Comparison of ENCODE assay signal across 8 cellular contexts in the genomic region with DNA sequence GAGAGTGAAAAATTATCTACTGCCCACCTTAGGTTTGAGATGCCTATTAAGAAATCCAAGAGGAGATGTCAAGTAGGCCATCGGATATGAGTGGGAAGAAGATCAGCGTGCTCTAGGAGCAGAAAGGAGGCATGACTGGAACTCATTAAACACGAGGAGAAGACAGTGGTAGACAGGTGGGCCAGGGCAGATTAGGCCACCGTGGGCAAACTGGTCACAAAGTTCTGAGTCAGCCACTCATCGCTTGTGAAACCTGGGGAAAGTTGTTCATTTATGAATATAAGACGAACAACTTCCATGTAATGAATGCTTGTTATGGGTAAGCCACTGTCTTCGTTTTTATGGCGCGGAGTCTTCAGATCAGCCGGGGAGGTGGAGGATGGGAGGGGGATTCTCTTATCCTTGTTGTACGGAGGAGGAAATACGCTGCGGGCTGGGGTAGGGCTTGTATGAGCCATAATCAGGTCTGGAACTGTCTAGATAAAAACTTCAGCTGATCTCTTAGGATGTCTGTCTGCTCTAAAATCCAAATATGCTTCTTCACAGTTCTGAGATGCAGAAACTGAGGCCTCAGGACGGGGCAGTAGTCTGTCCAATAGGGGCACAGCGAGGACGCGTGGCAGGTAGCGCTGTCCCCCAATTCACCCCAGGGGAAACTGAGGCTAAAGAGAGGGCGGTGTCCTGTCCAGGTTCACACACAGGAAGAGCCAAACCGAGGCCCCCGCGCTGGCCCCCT. TPM values are rescaled to one million over a fixed set of nuclear protein-coding genes. Genes with fewer than 3 reads are reported as not detected.
A peak's percentile ranks its signal among the peaks of the same experiment; 100 is the strongest.
DNase-seq lines count a peak whose midpoint lies in the region; ATAC-seq and TF ChIP-seq lines count a peak whose summit lies in the region.

No MANE protein-coding gene starts in this region.

- H3K9me2 ChIP-seq in GM23248 (ENCODE audit: insufficient read depth), result no peaks in the 10 kb centered on the region

- H3K27ac Mint-ChIP-seq in endothelial cell (ENCODE audit: unreplicated experiment) (peak overlapping the region; percentile 92), osteocyte (ENCODE audit: unreplicated experiment) (peak overlapping the region; percentile 97)

- H3K27me3 ChIP-seq in GM23248 (replicated peaks; ENCODE audit: insufficient read depth) (no peaks in the 10 kb centered on the region), Peyer's patch (no peaks in the 10 kb centered on the region)

- no peaks in the 10 kb centered on the region for H3K9me3 ChIP-seq in GM23248 (ENCODE audit: low read depth)
- H3K9me3 ChIP-seq in Peyer's patch, result no peaks in the 10 kb centered on the region

- no peaks in the 10 kb centered on the region for H3F3A ChIP-seq in GM23248 (ENCODE audit: insufficient read depth)

- whole genome bisulfite sequencing in GM23248 (ENCODE audit: low coverage in 1 of 2, low lambda C conversion rate in 2 of 2, missing lambda C conversion rate in 2 of 2), 2 experiments, result 26 to 32% methylated on average over 20 to 22 of the region's 22 CpGs

- H3K36me3 ChIP-seq in GM23248 (ENCODE audit: low read depth) (no peaks in the 10 kb centered on the region), Peyer's patch (no peaks in the 10 kb centered on the region)

- TF ChIP-seq CTCF in Peyer's patch (IDR thresholded peaks at IDR 0.05) (no peak), endothelial cell (IDR thresholded peaks at IDR 0.05; ENCODE audit: unreplicated experiment) (no peak), osteocyte (IDR thresholded peaks at IDR 0.05) (no peak), omental fat pad (IDR thresholded peaks at IDR 0.05) (no peak)

- H3K4me1 ChIP-seq in GM23248 (ENCODE audit: insufficient read depth) (no peaks in the 10 kb centered on the region; the same call in 1 of the 2 replicates), Peyer's patch (peaks cover 0 to 23% (median 2%) of the 10 kb centered on the region in 4 donors)

- intact Hi-C loops in posterior cingulate gyrus (cut with DNase I), result loop anchor here (1.0 kb wide), 1 partner anchor 19 kb away; the partner anchor contains the start of gene ZNF787

- H3K9me3 Mint-ChIP-seq in endothelial cell (ENCODE audit: unreplicated experiment) (no peaks in the 10 kb centered on the region), osteocyte (ENCODE audit: unreplicated experiment) (no peaks in the 10 kb centered on the region)

- peak overlapping the region; percentile 87 for H3K9ac ChIP-seq in GM23248

- H3K36me3 Mint-ChIP-seq in endothelial cell (ENCODE audit: low read depth, unreplicated experiment) (peaks cover 6% of the 10 kb centered on the region), osteocyte (ENCODE audit: unreplicated experiment) (peaks cover 2% of the 10 kb centered on the region)

- no peaks in the 10 kb centered on the region for H4K20me1 ChIP-seq in GM23248 (ENCODE audit: insufficient read depth)

- ATAC-seq in HG02884 (IDR thresholded peaks at IDR 0.05; ENCODE audit: unreplicated experiment) (no peak), omental fat pad (ENCODE audit: low FRiP score) (no peak)

- peak; percentile 45 for DNase-seq in GM23248
- no peak for DNase-seq in Peyer's patch
- DNase-seq in endothelial cell (ENCODE audit: low spot score), result no peak
- no peak for DNase-seq in osteocyte (ENCODE audit: extremely low spot score, unreplicated experiment)
- DNase-seq in G401 (ENCODE audit: low spot score), result no peak
- no peak for DNase-seq in posterior cingulate gyrus
- DNase-seq in omental fat pad (ENCODE audit: low spot score), result no peak

- in situ Hi-C loops in GM23248 (cut with MboI) (no loop called here), G401 (cut with HindIII; ENCODE audit: low sequenced_read_pairs) (no loop called here)

- H3K27ac ChIP-seq in GM23248 (peak overlapping the region; percentile 83), Peyer's patch (peak overlapping the region; percentile 67 to 86 (median 83))

- H3K27me3 Mint-ChIP-seq in endothelial cell (ENCODE audit: unreplicated experiment) (peaks cover 11% of the 10 kb centered on the region), osteocyte (ENCODE audit: unreplicated experiment) (no peaks in the 10 kb centered on the region)

- H3K4me2 ChIP-seq in GM23248 (ENCODE audit: unreplicated experiment), result peak overlapping the region; percentile 95

- H3K79me2 ChIP-seq in GM23248 (ENCODE audit: insufficient read depth), result peaks cover 34% of the 10 kb centered on the region

- H3K4me3 ChIP-seq in GM23248 (peak overlapping the region; percentile 81), Peyer's patch (peak overlapping the region; percentile 50 to 71 (median 62))

- peak overlapping the region; percentile 96 for H2AFZ ChIP-seq in GM23248

- peak overlapping the region; percentile 86 for H3K4me3 Mint-ChIP-seq in endothelial cell (ENCODE audit: unreplicated experiment)
- peak overlapping the region; percentile 86 for H3K4me3 Mint-ChIP-seq in osteocyte (ENCODE audit: unreplicated experiment)

- TF ChIP-seq POLR2A in Peyer's patch (IDR thresholded peaks at IDR 0.05), result no peak

- H3K4me1 Mint-ChIP-seq in endothelial cell (ENCODE audit: unreplicated experiment) (peaks cover 15% of the 10 kb centered on the region), osteocyte (ENCODE audit: unreplicated experiment) (peaks cover 23% of the 10 kb centered on the region)

RNA-seq across cellular contexts. Expression of gene ZNF444, which starts 1.1 kb away (rescaled TPM):
- 21.8 and 25.3 TPM in 2 replicates for total RNA-seq in GM23248 (2014; rRNA removed; shearing (Covaris generic))
- 7.7 and 9.6 TPM in 2 replicates for polyA plus RNA-seq in GM23248 (2016; fragmentation: Nextera tagmentation; extraction: Ambion mirVana)
- total RNA-seq in Peyer's patch (10 to 100 TPM; 22.1 to 49.9 (median 33.2) TPM), endothelial cell (ENCODE audit: unreplicated experiment) (40.8 TPM), osteocyte (41.6 and 47.9 TPM in 2 replicates), omental fat pad (10 to 100 TPM; 10.4 to 14.2 (median 13.1) TPM)
- 30.2 and 36.6 TPM in 2 replicates for total RNA-seq in G401 (2014; rRNA removed; shearing (Covaris generic))

RNA-seq across cellular contexts. Expression of gene ZNF787, which starts 18.9 kb away (rescaled TPM):
- total RNA-seq in GM23248 (2014; rRNA removed; shearing (Covaris generic)), result 19.5 and 21.4 TPM in 2 replicates
- 1.5 and 1.7 TPM in 2 replicates for polyA plus RNA-seq in GM23248 (2016; fragmentation: Nextera tagmentation; extraction: Ambion mirVana)
- 10 to 100 TPM; 19.0 to 42.1 (median 26.9) TPM for total RNA-seq in Peyer's patch
- 31.2 TPM for total RNA-seq in endothelial cell (ENCODE audit: unreplicated experiment)
- 27.8 and 31.4 TPM in 2 replicates for total RNA-seq in osteocyte
- 55.8 and 56.1 TPM in 2 replicates for total RNA-seq in G401 (2014; rRNA removed; shearing (Covaris generic))
- total RNA-seq in omental fat pad, result 10 to 100 TPM; 10.9 to 18.6 (median 12.0) TPM

RNA-seq across cellular contexts. Expression of gene GALP, which starts 35.8 kb away (rescaled TPM):
- not detected in 2 replicates for total RNA-seq in GM23248 (2014; rRNA removed; shearing (Covaris generic))
- not detected in 2 replicates for polyA plus RNA-seq in GM23248 (2016; fragmentation: Nextera tagmentation; extraction: Ambion mirVana)
- total RNA-seq in Peyer's patch (not detected), endothelial cell (ENCODE audit: unreplicated experiment) (not detected), osteocyte (not detected in 2 replicates), omental fat pad (not detected)
- total RNA-seq in G401 (2014; rRNA removed; shearing (Covaris generic)), result not detected in 2 replicates

RNA-seq across cellular contexts. Expression of gene ZSCAN5B, which starts 57.6 kb away (rescaled TPM):
- not detected in 2 replicates for total RNA-seq in GM23248 (2014; rRNA removed; shearing (Covaris generic))
- polyA plus RNA-seq in GM23248 (2016; fragmentation: Nextera tagmentation; extraction: Ambion mirVana), result not detected in 2 replicates
- total RNA-seq in Peyer's patch (not detected), endothelial cell (ENCODE audit: unreplicated experiment) (not detected), osteocyte (not detected in 2 replicates), omental fat pad (not detected)
- not detected in 2 replicates for total RNA-seq in G401 (2014; rRNA removed; shearing (Covaris generic))
